16 cellular contexts compared by ENCODE assay signal in the genomic region with DNA sequence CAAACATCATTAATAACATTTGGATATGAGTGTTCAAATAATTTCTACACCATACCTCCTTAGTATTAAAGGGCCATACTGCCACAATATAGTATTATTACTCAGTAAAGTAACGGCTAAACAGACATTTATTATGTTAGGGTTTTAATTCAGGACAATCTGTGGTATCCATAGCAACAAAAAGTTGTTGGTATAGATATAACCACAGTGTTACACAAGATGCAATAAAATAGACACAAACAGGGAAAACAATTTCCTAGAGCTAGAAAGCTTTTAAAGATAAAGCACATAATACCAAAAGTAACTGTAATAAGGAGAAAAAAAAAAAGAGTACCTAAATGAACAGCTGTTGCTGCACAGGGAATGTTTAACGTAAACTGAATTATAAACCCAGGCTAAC.
"Had no signal": no experiment of that assay in that cellular context is flagged by ENCODE, and none has a peak within 500 bp of the region (broad histone marks: within the 10 kb centered on the region; RNA-seq: fewer than 3 reads in every experiment).

No MANE protein-coding gene starts in this region.

- H3K36me3 Mint-ChIP-seq: natural killer cell had no signal

- H3K27ac Mint-ChIP-seq: dendritic cell treated with granulocyte-macrophage colony-stimulating factor and Interleukin-4, amounts not matched to agents 40 ng/mL and 50 ng/mL, for 4 days; endodermal cell; natural killer cell; stimulated activated memory B cell treated with anti-CD40 and anti-IgM and Interleukin-4, amounts not matched to agents 10 μg/mL and 1 μg/mL and 100 μg/mL, for 72 hours had no signal

- H3K36me3 ChIP-seq: ovary had no signal

- H3K4me3 Mint-ChIP-seq: dendritic cell treated with granulocyte-macrophage colony-stimulating factor and Interleukin-4, amounts not matched to agents 40 ng/mL and 50 ng/mL, for 4 days; endodermal cell; natural killer cell; neural crest cell; stimulated activated memory B cell treated with anti-CD40 and anti-IgM and Interleukin-4, amounts not matched to agents 10 μg/mL and 1 μg/mL and 100 μg/mL, for 72 hours had no signal

- ATAC-seq: heart right ventricle; left lobe of liver; natural killer cell; stimulated activated memory B cell treated with anti-CD40 and anti-IgM and Interleukin-4, amounts not matched to agents 10 μg/mL and 1 μg/mL and 100 μg/mL, for 72 hours had no signal

- DNase-seq: cerebellar nuclear complex; endodermal cell; heart right ventricle; hypothalamus; kidney glomerular epithelial cell; mammary epithelial cell; natural killer cell; ovary; stimulated activated CD4-positive, alpha-beta T cell treated with anti-CD3 and anti-CD28 coated beads, Interleukin-4, amount 100 ng/mL, for 1 hour; stimulated activated CD8-positive, alpha-beta memory T cell treated with anti-CD3 and anti-CD28 coated beads, Interleukin-4, amount 100 ng/mL, for 48 hours; trophoblast cell had no signal

- H3K27me3 ChIP-seq: heart right ventricle, ovary, right atrium auricular region had no signal

- H3K27me3 Mint-ChIP-seq: dendritic cell treated with granulocyte-macrophage colony-stimulating factor and Interleukin-4, amounts not matched to agents 40 ng/mL and 50 ng/mL, for 4 days; stimulated activated memory B cell treated with anti-CD40 and anti-IgM and Interleukin-4, amounts not matched to agents 10 μg/mL and 1 μg/mL and 100 μg/mL, for 72 hours had no signal

- H3K4me3 ChIP-seq: heart right ventricle, ovary, right atrium auricular region had no signal

- H3K27ac ChIP-seq: heart right ventricle, ovary, right atrium auricular region had no signal

- H3K9me3 ChIP-seq: heart right ventricle, ovary, right atrium auricular region had no signal

- H3K9me3 Mint-ChIP-seq: dendritic cell treated with granulocyte-macrophage colony-stimulating factor and Interleukin-4, amounts not matched to agents 40 ng/mL and 50 ng/mL, for 4 days; endodermal cell; natural killer cell; neural crest cell; stimulated activated memory B cell treated with anti-CD40 and anti-IgM and Interleukin-4, amounts not matched to agents 10 μg/mL and 1 μg/mL and 100 μg/mL, for 72 hours had no signal
